1 cellular context compared by ENCODE assay signal in the genomic region with DNA sequence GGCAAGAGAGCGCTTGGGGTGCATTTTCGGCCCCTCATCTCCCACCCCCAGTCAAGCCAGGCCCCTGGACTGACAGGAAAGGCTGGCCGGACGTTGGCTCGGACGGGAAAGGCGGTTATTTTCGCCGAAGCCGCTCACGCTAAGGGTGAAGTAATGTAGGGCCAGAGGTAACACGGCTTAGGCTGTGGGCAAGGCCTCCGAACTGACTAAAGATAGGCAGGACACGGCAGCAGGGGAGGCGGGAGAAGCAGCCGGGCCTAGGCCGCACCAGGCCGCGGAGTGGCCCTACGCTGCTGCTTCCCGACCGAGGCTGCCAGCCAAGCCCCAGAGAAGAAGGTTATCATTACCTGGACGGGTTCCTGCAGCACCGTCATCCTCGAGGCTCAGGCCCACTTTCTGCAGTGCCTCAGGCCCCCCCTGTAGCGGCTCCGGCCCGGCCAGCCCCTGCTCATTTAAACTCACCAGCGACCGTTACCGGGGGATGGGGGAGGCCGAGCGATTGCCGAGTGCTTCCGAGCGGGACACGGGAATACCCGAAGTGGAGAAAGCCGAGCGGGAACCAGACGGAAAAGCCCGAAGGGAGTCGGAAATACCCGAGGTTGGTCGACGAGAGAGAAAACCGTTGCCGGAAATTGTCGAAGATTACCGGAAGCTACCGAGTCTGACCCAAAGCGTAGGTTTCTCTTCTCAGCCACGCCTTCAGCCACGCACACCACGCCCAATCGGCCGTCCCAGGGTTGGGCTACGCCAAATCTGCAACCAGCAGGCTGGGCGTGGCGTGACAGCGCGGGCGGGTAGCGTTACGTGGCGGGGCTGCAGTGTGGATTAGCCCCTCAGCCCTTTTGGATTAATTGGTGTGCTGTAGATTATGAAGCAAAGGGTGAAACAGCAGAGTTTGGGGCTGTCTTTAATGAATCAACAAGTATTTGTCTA.
A peak's percentile ranks its signal among the peaks of the same experiment; 100 is the strongest.
TF ChIP-seq lines count a peak whose summit lies in the region.

A gene with protein sequence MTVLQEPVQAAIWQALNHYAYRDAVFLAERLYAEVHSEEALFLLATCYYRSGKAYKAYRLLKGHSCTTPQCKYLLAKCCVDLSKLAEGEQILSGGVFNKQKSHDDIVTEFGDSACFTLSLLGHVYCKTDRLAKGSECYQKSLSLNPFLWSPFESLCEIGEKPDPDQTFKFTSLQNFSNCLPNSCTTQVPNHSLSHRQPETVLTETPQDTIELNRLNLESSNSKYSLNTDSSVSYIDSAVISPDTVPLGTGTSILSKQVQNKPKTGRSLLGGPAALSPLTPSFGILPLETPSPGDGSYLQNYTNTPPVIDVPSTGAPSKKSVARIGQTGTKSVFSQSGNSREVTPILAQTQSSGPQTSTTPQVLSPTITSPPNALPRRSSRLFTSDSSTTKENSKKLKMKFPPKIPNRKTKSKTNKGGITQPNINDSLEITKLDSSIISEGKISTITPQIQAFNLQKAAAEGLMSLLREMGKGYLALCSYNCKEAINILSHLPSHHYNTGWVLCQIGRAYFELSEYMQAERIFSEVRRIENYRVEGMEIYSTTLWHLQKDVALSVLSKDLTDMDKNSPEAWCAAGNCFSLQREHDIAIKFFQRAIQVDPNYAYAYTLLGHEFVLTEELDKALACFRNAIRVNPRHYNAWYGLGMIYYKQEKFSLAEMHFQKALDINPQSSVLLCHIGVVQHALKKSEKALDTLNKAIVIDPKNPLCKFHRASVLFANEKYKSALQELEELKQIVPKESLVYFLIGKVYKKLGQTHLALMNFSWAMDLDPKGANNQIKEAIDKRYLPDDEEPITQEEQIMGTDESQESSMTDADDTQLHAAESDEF (minus strand): TSS at position 497 of the 933 bp plus-strand sequence. CDS start 123 bp downstream, at position 374.

TF ChIP-seq in HEK293, 187 proteins besides CTCF, POLR2A, EP300 and RAD21 (continued from another document and continues in another):
- 0 out of 2 replicates have a peak, but pooled peaks have one; percentile 84 for TF ChIP-seq HOXC10 (CRISPR knock-in tag; IDR thresholded peaks at IDR 0.05)
- peak; percentile 21; the same call in 1 of the 2 replicates for TF ChIP-seq ZNF169 (tag by site-specific recombination; IDR thresholded peaks at IDR 0.05)
- TF ChIP-seq ZXDB (tag by site-specific recombination; IDR thresholded peaks at IDR 0.05) = peak; percentile 100
- TF ChIP-seq GLIS2 (tag by site-specific recombination; IDR thresholded peaks at IDR 0.05) = peak; percentile 90
- TF ChIP-seq, protein P1, sequence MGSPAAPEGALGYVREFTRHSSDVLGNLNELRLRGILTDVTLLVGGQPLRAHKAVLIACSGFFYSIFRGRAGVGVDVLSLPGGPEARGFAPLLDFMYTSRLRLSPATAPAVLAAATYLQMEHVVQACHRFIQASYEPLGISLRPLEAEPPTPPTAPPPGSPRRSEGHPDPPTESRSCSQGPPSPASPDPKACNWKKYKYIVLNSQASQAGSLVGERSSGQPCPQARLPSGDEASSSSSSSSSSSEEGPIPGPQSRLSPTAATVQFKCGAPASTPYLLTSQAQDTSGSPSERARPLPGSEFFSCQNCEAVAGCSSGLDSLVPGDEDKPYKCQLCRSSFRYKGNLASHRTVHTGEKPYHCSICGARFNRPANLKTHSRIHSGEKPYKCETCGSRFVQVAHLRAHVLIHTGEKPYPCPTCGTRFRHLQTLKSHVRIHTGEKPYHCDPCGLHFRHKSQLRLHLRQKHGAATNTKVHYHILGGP (tag by site-specific recombination; IDR thresholded peaks at IDR 0.05) = no peak
- peak; percentile 86 for TF ChIP-seq ZNF324 (tag by site-specific recombination; IDR thresholded peaks at IDR 0.05)
- TF ChIP-seq, protein P2, sequence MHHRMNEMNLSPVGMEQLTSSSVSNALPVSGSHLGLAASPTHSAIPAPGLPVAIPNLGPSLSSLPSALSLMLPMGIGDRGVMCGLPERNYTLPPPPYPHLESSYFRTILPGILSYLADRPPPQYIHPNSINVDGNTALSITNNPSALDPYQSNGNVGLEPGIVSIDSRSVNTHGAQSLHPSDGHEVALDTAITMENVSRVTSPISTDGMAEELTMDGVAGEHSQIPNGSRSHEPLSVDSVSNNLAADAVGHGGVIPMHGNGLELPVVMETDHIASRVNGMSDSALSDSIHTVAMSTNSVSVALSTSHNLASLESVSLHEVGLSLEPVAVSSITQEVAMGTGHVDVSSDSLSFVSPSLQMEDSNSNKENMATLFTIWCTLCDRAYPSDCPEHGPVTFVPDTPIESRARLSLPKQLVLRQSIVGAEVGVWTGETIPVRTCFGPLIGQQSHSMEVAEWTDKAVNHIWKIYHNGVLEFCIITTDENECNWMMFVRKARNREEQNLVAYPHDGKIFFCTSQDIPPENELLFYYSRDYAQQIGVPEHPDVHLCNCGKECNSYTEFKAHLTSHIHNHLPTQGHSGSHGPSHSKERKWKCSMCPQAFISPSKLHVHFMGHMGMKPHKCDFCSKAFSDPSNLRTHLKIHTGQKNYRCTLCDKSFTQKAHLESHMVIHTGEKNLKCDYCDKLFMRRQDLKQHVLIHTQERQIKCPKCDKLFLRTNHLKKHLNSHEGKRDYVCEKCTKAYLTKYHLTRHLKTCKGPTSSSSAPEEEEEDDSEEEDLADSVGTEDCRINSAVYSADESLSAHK (tag by site-specific recombination; IDR thresholded peaks at IDR 0.05) = 0 out of 2 replicates have a peak, but pooled peaks have one; percentile 28
- peak; percentile 83 for TF ChIP-seq ZNF335 (tag by site-specific recombination; conservative IDR thresholded peaks at IDR 0.05)
- TF ChIP-seq ZNF664 (tag by site-specific recombination; IDR thresholded peaks at IDR 0.05) = peak; percentile 92; the same call in 1 of the 2 replicates
- 0 out of 2 replicates have a peak, but pooled peaks have one; percentile 20 for TF ChIP-seq ZNF558 (tag by site-specific recombination; IDR thresholded peaks at IDR 0.05)
- TF ChIP-seq, protein P3, sequence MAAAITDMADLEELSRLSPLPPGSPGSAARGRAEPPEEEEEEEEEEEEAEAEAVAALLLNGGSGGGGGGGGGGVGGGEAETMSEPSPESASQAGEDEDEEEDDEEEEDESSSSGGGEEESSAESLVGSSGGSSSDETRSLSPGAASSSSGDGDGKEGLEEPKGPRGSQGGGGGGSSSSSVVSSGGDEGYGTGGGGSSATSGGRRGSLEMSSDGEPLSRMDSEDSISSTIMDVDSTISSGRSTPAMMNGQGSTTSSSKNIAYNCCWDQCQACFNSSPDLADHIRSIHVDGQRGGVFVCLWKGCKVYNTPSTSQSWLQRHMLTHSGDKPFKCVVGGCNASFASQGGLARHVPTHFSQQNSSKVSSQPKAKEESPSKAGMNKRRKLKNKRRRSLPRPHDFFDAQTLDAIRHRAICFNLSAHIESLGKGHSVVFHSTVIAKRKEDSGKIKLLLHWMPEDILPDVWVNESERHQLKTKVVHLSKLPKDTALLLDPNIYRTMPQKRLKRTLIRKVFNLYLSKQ (tag by site-specific recombination; IDR thresholded peaks at IDR 0.05; ENCODE audit: borderline replicate concordance) = 0 out of 2 replicates have a peak, but pooled peaks have one; percentile 29
- TF ChIP-seq ZNF654 (tag by site-specific recombination; IDR thresholded peaks at IDR 0.05; ENCODE audit: low read depth) = no peak
- TF ChIP-seq, protein P4, sequence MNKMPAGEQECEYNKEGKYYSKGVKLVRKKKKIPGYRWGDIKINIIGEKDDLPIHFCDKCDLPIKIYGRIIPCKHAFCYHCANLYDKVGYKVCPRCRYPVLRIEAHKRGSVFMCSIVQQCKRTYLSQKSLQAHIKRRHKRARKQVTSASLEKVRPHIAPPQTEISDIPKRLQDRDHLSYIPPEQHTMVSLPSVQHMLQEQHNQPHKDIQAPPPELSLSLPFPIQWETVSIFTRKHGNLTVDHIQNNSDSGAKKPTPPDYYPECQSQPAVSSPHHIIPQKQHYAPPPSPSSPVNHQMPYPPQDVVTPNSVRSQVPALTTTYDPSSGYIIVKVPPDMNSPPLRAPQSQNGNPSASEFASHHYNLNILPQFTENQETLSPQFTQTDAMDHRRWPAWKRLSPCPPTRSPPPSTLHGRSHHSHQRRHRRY (tag by site-specific recombination; IDR thresholded peaks at IDR 0.05) = no peak
- no peak for TF ChIP-seq KLF10 (tag by site-specific recombination; IDR thresholded peaks at IDR 0.05)
- TF ChIP-seq YY1 (tag by site-specific recombination; IDR thresholded peaks at IDR 0.05) = no peak; the same call in 1 of the 2 replicates
- TF ChIP-seq HOXA7 (CRISPR knock-in tag; IDR thresholded peaks at IDR 0.05; ENCODE audit: borderline replicate concordance) = no peak
- no peak; the same call in 1 of the 2 replicates for TF ChIP-seq ZNF266 (tag by site-specific recombination; IDR thresholded peaks at IDR 0.05; ENCODE audit: low read depth)
- TF ChIP-seq, protein P5, sequence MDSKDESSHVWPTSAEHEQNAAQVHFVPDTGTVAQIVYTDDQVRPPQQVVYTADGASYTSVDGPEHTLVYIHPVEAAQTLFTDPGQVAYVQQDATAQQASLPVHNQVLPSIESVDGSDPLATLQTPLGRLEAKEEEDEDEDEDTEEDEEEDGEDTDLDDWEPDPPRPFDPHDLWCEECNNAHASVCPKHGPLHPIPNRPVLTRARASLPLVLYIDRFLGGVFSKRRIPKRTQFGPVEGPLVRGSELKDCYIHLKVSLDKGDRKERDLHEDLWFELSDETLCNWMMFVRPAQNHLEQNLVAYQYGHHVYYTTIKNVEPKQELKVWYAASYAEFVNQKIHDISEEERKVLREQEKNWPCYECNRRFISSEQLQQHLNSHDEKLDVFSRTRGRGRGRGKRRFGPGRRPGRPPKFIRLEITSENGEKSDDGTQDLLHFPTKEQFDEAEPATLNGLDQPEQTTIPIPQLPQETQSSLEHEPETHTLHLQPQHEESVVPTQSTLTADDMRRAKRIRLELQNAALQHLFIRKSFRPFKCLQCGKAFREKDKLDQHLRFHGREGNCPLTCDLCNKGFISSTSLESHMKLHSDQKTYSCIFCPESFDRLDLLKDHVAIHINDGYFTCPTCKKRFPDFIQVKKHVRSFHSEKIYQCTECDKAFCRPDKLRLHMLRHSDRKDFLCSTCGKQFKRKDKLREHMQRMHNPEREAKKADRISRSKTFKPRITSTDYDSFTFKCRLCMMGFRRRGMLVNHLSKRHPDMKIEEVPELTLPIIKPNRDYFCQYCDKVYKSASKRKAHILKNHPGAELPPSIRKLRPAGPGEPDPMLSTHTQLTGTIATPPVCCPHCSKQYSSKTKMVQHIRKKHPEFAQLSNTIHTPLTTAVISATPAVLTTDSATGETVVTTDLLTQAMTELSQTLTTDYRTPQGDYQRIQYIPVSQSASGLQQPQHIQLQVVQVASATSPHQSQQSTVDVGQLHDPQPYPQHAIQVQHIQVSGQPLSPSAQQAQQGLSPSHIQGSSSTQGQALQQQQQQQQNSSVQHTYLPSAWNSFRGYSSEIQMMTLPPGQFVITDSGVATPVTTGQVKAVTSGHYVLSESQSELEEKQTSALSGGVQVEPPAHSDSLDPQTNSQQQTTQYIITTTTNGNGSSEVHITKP (tag by site-specific recombination; IDR thresholded peaks at IDR 0.05) = peak; percentile 76
- TF ChIP-seq, protein P6, sequence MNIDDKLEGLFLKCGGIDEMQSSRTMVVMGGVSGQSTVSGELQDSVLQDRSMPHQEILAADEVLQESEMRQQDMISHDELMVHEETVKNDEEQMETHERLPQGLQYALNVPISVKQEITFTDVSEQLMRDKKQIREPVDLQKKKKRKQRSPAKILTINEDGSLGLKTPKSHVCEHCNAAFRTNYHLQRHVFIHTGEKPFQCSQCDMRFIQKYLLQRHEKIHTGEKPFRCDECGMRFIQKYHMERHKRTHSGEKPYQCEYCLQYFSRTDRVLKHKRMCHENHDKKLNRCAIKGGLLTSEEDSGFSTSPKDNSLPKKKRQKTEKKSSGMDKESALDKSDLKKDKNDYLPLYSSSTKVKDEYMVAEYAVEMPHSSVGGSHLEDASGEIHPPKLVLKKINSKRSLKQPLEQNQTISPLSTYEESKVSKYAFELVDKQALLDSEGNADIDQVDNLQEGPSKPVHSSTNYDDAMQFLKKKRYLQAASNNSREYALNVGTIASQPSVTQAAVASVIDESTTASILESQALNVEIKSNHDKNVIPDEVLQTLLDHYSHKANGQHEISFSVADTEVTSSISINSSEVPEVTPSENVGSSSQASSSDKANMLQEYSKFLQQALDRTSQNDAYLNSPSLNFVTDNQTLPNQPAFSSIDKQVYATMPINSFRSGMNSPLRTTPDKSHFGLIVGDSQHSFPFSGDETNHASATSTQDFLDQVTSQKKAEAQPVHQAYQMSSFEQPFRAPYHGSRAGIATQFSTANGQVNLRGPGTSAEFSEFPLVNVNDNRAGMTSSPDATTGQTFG (tag by site-specific recombination; IDR thresholded peaks at IDR 0.05; ENCODE audit: borderline replicate concordance) = no peak
- TF ChIP-seq, protein P7, sequence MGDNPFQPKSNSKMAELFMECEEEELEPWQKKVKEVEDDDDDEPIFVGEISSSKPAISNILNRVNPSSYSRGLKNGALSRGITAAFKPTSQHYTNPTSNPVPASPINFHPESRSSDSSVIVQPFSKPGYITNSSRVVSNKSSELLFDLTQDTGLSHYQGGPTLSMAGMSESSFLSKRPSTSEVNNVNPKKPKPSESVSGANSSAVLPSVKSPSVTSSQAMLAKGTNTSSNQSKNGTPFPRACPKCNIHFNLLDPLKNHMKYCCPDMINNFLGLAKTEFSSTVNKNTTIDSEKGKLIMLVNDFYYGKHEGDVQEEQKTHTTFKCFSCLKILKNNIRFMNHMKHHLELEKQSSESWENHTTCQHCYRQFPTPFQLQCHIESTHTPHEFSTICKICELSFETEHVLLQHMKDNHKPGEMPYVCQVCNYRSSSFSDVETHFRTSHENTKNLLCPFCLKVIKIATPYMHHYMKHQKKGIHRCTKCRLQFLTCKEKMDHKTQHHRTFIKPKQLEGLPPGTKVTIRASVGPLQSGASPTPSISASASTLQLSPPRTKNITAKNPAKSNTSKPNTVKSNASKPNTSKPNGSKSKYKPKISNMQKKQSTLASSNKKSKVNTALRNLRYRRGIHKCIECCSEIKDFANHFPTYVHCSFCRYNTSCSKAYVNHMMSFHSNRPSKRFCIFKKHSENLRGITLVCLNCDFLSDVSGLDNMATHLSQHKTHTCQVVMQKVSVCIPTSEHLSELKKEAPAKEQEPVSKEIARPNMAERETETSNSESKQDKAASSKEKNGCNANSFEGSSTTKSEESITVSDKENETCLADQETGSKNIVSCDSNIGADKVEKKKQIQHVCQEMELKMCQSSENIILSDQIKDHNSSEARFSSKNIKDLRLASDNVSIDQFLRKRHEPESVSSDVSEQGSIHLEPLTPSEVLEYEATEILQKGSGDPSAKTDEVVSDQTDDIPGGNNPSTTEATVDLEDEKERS (tag by site-specific recombination; IDR thresholded peaks at IDR 0.05) = 0 out of 2 replicates have a peak, but pooled peaks have one; percentile 23
- TF ChIP-seq ZNF274 (IDR thresholded peaks at IDR 0.05; ENCODE audit: low read length) = no peak
- no peak for TF ChIP-seq ZNF274 (tag by site-specific recombination; IDR thresholded peaks at IDR 0.05; ENCODE audit: borderline replicate concordance)
